ENCODE assay signal across 8 cellular contexts in the genomic region with DNA sequence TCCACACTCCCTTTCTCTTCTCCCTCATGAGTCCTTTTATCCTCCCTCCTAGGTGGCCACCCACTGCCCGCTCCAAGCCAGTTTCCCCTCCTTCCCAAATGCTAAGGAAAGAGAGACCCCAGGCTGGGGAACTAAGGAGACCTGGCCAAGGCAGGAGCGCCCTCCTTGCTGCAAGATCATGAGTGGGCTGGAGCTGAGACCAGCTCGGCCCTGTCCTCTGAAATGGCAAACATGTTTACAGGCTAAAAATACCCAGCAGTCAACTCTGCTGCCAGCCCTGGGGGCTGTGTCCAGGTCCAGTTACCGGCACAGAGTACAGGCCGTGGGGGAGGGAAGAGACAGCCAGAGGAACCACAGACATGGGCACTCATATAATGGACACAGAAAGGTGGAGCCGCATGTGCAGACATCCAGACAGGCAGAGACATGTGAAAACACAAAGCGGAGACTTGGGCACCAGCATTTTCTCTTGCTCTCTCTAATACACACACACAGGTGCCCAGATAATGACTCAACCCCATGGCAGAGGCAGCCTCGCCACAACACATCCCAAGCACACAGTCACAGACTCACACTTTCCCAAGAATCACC. TPM values are rescaled to one million over a fixed set of nuclear protein-coding genes. Genes with fewer than 3 reads are reported as not detected.
DNase-seq lines count a peak whose midpoint lies in the region; TF ChIP-seq lines count a peak whose summit lies in the region.

No MANE protein-coding gene starts in this region.

- H3K27me3 ChIP-seq in ectodermal cell (ENCODE audit: control insufficient read depth, insufficient read depth, low read length, poor library complexity, severe bottlenecking): peaks cover 59% of the 10 kb centered on the region
- H3K27me3 ChIP-seq in Karpas-422 (ENCODE audit: low read length): no peaks in the 10 kb centered on the region

- H3K9me3 Mint-ChIP-seq in IgD-negative memory B cell: no peaks in the 10 kb centered on the region

- H3K36me3 ChIP-seq in ectodermal cell (ENCODE audit: control insufficient read depth, insufficient read depth, low read length): no peaks in the 10 kb centered on the region
- H3K36me3 ChIP-seq in mesodermal cell (ENCODE audit: control insufficient read depth, insufficient read depth, low read length): peaks cover 3% of the 10 kb centered on the region
- no peaks in the 10 kb centered on the region for H3K36me3 ChIP-seq in Karpas-422 (ENCODE audit: insufficient read depth, low read length)

- no peak for DNase-seq in amniotic stem cell (lab: John Stamatoyannopoulos, UW)
- DNase-seq in T1000 (lab: John Stamatoyannopoulos, UW): no peak
- no peak for DNase-seq in stimulated activated CD4-positive, alpha-beta T cell treated with anti-CD3 and anti-CD28 coated beads, Interleukin-4, amount 100 ng/mL, for 1 hour
- no peak for DNase-seq in Karpas-422

- no peaks in the 10 kb centered on the region for H3K36me3 Mint-ChIP-seq in IgD-negative memory B cell

- no peak for TF ChIP-seq CTCF in 22Rv1 (IDR thresholded peaks at IDR 0.05)

- no peak overlapping the region for H3K9ac ChIP-seq in Karpas-422 (ENCODE audit: low read length)

- H3K27ac ChIP-seq in 22Rv1: peak overlapping the region; percentile 95
- peak overlapping the region; percentile 12 for H3K27ac ChIP-seq in ectodermal cell (ENCODE audit: insufficient read depth, low read depth, low read length, poor library complexity, severe bottlenecking)
- peak overlapping the region; percentile 86 for H3K27ac ChIP-seq in mesodermal cell (ENCODE audit: low read depth, low read length, severe bottlenecking)
- no peak overlapping the region for H3K27ac ChIP-seq in Karpas-422 (ENCODE audit: low read length)

- no peak overlapping the region for H3K4me2 ChIP-seq in Karpas-422 (ENCODE audit: low read depth, low read length, poor library complexity, severe bottlenecking)

- no peak overlapping the region for H2AFZ ChIP-seq in Karpas-422 (ENCODE audit: low read length)

- H3K9me3 ChIP-seq in ectodermal cell (ENCODE audit: control insufficient read depth, low read length) (no peaks in the 10 kb centered on the region), mesodermal cell (ENCODE audit: control insufficient read depth, low read length) (no peaks in the 10 kb centered on the region), Karpas-422 (ENCODE audit: low read length) (no peaks in the 10 kb centered on the region)

- H3K9me2 ChIP-seq in Karpas-422 (replicated peaks; ENCODE audit: insufficient read depth, low read length): no peaks in the 10 kb centered on the region

- peaks cover 21 to 52% (median 48%) of the 10 kb centered on the region in 3 donors for H3K4me1 Mint-ChIP-seq in IgD-negative memory B cell

- H3K27me3 Mint-ChIP-seq in IgD-negative memory B cell: peaks cover 5% of the 10 kb centered on the region

- H3K4me3 Mint-ChIP-seq in IgD-negative memory B cell: peak overlapping the region; percentile 90 to 99 (median 96)

- H3K4me3 ChIP-seq in ectodermal cell (ENCODE audit: insufficient read depth, low read depth, low read length): peak overlapping the region; percentile 83
- H3K4me3 ChIP-seq in mesodermal cell (ENCODE audit: extremely low read depth, insufficient read depth, low read length, poor library complexity, severe bottlenecking): peak overlapping the region; percentile 96
- H3K4me3 ChIP-seq in Karpas-422 (ENCODE audit: low read length): no peak overlapping the region

- H3K4me1 ChIP-seq in ectodermal cell (ENCODE audit: control insufficient read depth, insufficient read depth, low read length) (peaks cover 37% of the 10 kb centered on the region), mesodermal cell (ENCODE audit: control insufficient read depth, insufficient read depth, low read length, poor library complexity, severe bottlenecking) (peaks cover 40% of the 10 kb centered on the region), Karpas-422 (ENCODE audit: low read length) (peaks cover 19% of the 10 kb centered on the region)

- WGBS in ectodermal cell, 2 experiments: 60 to 65% methylated on average over 8 of the region's 8 CpGs
- WGBS in mesodermal cell (ENCODE audit: insufficient coverage in 2 of 2), 2 experiments: 59 to 67% methylated on average over 6 of the region's 8 CpGs

- no peaks in the 10 kb centered on the region for H3K79me2 ChIP-seq in Karpas-422 (ENCODE audit: low read length)

- no peaks in the 10 kb centered on the region for H4K20me1 ChIP-seq in Karpas-422 (ENCODE audit: insufficient read depth, low read depth, low read length)

- H3K27ac Mint-ChIP-seq in IgD-negative memory B cell: peak overlapping the region; percentile 2 to 95 (median 60)

RNA-seq across cellular contexts. Expression of a gene that starts 1.2 kb away (rescaled TPM):
- polyA plus RNA-seq in IgD-negative memory B cell: 107 TPM
- polyA plus RNA-seq in ectodermal cell (2013, experiment 1 of 4): 20.5 TPM
- polyA plus RNA-seq in ectodermal cell (2013, experiment 2 of 4): 27.0 TPM
- polyA plus RNA-seq in ectodermal cell (2013, experiment 3 of 4): 21.6 TPM
- 29.8 TPM for polyA plus RNA-seq in ectodermal cell (2013, experiment 4 of 4)
- 88.1 TPM for polyA plus RNA-seq in mesodermal cell (2013, experiment 1 of 2)
- polyA plus RNA-seq in mesodermal cell (2013, experiment 2 of 2): 82.4 TPM
- under 0.01 and 0.34 TPM in 2 replicates for total RNA-seq in Karpas-422 (2014; rRNA removed; shearing (Covaris generic); ENCODE audit: low replicate concordance)

RNA-seq across cellular contexts. Expression of a gene that starts 25.9 kb away (rescaled TPM):
- 1,657 TPM for polyA plus RNA-seq in IgD-negative memory B cell
- polyA plus RNA-seq in ectodermal cell (2013, experiment 1 of 4): 2,940 TPM
- polyA plus RNA-seq in ectodermal cell (2013, experiment 2 of 4): 2,895 TPM
- 2,535 TPM for polyA plus RNA-seq in ectodermal cell (2013, experiment 3 of 4)
- 2,880 TPM for polyA plus RNA-seq in ectodermal cell (2013, experiment 4 of 4)
- 1,929 TPM for polyA plus RNA-seq in mesodermal cell (2013, experiment 1 of 2)
- 1,695 TPM for polyA plus RNA-seq in mesodermal cell (2013, experiment 2 of 2)
- total RNA-seq in Karpas-422 (2014; rRNA removed; shearing (Covaris generic); ENCODE audit: low replicate concordance): 1,351 and 2,115 TPM in 2 replicates

RNA-seq across cellular contexts. Expression of a gene that starts 43.5 kb away (rescaled TPM):
- 19.2 TPM for polyA plus RNA-seq in IgD-negative memory B cell
- 24.6 TPM for polyA plus RNA-seq in ectodermal cell (2013, experiment 1 of 4)
- 25.5 TPM for polyA plus RNA-seq in ectodermal cell (2013, experiment 2 of 4)
- polyA plus RNA-seq in ectodermal cell (2013, experiment 3 of 4): 18.6 TPM
- 21.2 TPM for polyA plus RNA-seq in ectodermal cell (2013, experiment 4 of 4)
- polyA plus RNA-seq in mesodermal cell (2013, experiment 1 of 2): 15.7 TPM
- 13.7 TPM for polyA plus RNA-seq in mesodermal cell (2013, experiment 2 of 2)
- total RNA-seq in Karpas-422 (2014; rRNA removed; shearing (Covaris generic); ENCODE audit: low replicate concordance): 8.1 and 17.3 TPM in 2 replicates

RNA-seq across cellular contexts. Expression of a gene that starts 53.9 kb away (rescaled TPM):
- polyA plus RNA-seq in IgD-negative memory B cell: 32.9 TPM
- polyA plus RNA-seq in ectodermal cell (2013, experiment 1 of 4): 143 TPM
- 142 TPM for polyA plus RNA-seq in ectodermal cell (2013, experiment 2 of 4)
- polyA plus RNA-seq in ectodermal cell (2013, experiment 3 of 4): 107 TPM
- polyA plus RNA-seq in ectodermal cell (2013, experiment 4 of 4): 111 TPM
- polyA plus RNA-seq in mesodermal cell (2013, experiment 1 of 2): 94.4 TPM
- polyA plus RNA-seq in mesodermal cell (2013, experiment 2 of 2): 89.1 TPM
- total RNA-seq in Karpas-422 (2014; rRNA removed; shearing (Covaris generic); ENCODE audit: low replicate concordance): 60.2 and 89.3 TPM in 2 replicates
